Comparison of ENCODE assay signal across 8 cellular contexts in genomic region chr12:57897296-57897974, GRCh38. TPM values are rescaled to one million over a fixed set of nuclear protein-coding genes. Genes with fewer than 3 reads are reported as not detected.
A peak's percentile ranks its signal among the peaks of the same experiment; 100 is the strongest.
DNase-seq lines count a peak whose midpoint lies in the region; ATAC-seq and TF ChIP-seq lines count a peak whose summit lies in the region.

No MANE protein-coding gene starts in this region.

- H3K27me3 ChIP-seq in suprapubic skin, result no peaks in the 10 kb centered on the region

- peaks cover 2% of the 10 kb centered on the region for H3K36me3 Mint-ChIP-seq in T-helper 1 cell treated with Interleukin-12 subunit alpha and Interleukin-12 subunit beta and Interleukin-4 antibody, amounts not matched to agents 30 μg/mL and 1 μg/mL, for 36 hours (ENCODE audit: low read depth)
- no peaks in the 10 kb centered on the region for H3K36me3 Mint-ChIP-seq in activated CD8-positive, alpha-beta T cell treated with anti-CD3 and anti-CD28 coated beads, Interleukin-2, amount 10 ng/mL, durations not matched to agents 7 days and 5 days (ENCODE audit: low read depth)

- peaks cover 54% of the 10 kb centered on the region for H3K4me1 Mint-ChIP-seq in T-helper 1 cell treated with Interleukin-12 subunit alpha and Interleukin-12 subunit beta and Interleukin-4 antibody, amounts not matched to agents 30 μg/mL and 1 μg/mL, for 36 hours (ENCODE audit: low read depth)
- peaks cover 46% of the 10 kb centered on the region for H3K4me1 Mint-ChIP-seq in activated CD8-positive, alpha-beta T cell treated with anti-CD3 and anti-CD28 coated beads, Interleukin-2, amount 10 ng/mL, durations not matched to agents 7 days and 5 days (ENCODE audit: low read depth)

- DNase-seq in T-helper 1 cell (no peak), left kidney (ENCODE audit: low read depth, low spot score) (peak; percentile 43), suprapubic skin (ENCODE audit: low spot score in 2 of 2) (no peak), putamen (ENCODE audit: low spot score) (no peak), GM13976 (ENCODE audit: low spot score) (no peak)
- no peak for DNase-seq in activated CD8-positive, alpha-beta T cell treated with anti-CD3 and anti-CD28 coated beads, Interleukin-2, amount 10 ng/mL, durations not matched to agents 7 days and 5 days

- TF ChIP-seq EP300 in suprapubic skin (IDR thresholded peaks at IDR 0.05), result no peak

- CTCF ChIA-PET in activated CD8-positive, alpha-beta T cell treated with anti-CD3 and anti-CD28 coated beads, Interleukin-2, amount 10 ng/mL, durations not matched to agents 7 days and 5 days (lab: Charles Lee), result interaction anchor here (0.9 to 6.6 kb wide), 12 partner anchors 7 to 141 kb away, joined by 3 to 57 read pairs (median 8); partner anchors contain the start of gene TSFM

- 54% methylated on average over 10 of the region's 10 CpGs for WGBS in suprapubic skin

- H3K27ac Mint-ChIP-seq in T-helper 1 cell treated with Interleukin-12 subunit alpha and Interleukin-12 subunit beta and Interleukin-4 antibody, amounts not matched to agents 30 μg/mL and 1 μg/mL, for 36 hours, result peak overlapping the region; percentile 99
- peak overlapping the region; percentile 21 for H3K27ac Mint-ChIP-seq in activated CD8-positive, alpha-beta T cell treated with anti-CD3 and anti-CD28 coated beads, Interleukin-2, amount 10 ng/mL, durations not matched to agents 7 days and 5 days

- peak overlapping the region; percentile 92 for H3K27ac ChIP-seq in suprapubic skin

- in situ Hi-C loops in GM13976 (cut with MboI; ENCODE audit: low sequenced_read_pairs, unreplicated experiment), result no loop called here

- peak overlapping the region; percentile 52 for H3K4me3 ChIP-seq in suprapubic skin

- H3K36me3 ChIP-seq in suprapubic skin, result no peaks in the 10 kb centered on the region

- TF ChIP-seq CTCF in suprapubic skin (IDR thresholded peaks at IDR 0.05) (no peak), GM13976 (IDR thresholded peaks at IDR 0.05; ENCODE audit: borderline replicate concordance, control extremely low read depth, extremely low read depth, insufficient read depth, missing control alignments) (no peak)

- H3K4me3 Mint-ChIP-seq in T-helper 1 cell treated with Interleukin-12 subunit alpha and Interleukin-12 subunit beta and Interleukin-4 antibody, amounts not matched to agents 30 μg/mL and 1 μg/mL, for 36 hours, result peak overlapping the region; percentile 78
- no peak overlapping the region for H3K4me3 Mint-ChIP-seq in activated CD8-positive, alpha-beta T cell treated with anti-CD3 and anti-CD28 coated beads, Interleukin-2, amount 10 ng/mL, durations not matched to agents 7 days and 5 days

- no peak for ATAC-seq in activated CD8-positive, alpha-beta T cell treated with anti-CD3 and anti-CD28 coated beads, Interleukin-2, amount 10 ng/mL, durations not matched to agents 7 days and 5 days
- no peak for ATAC-seq in GM19397 (IDR thresholded peaks at IDR 0.05; ENCODE audit: unreplicated experiment)

- H3K27me3 Mint-ChIP-seq in T-helper 1 cell treated with Interleukin-12 subunit alpha and Interleukin-12 subunit beta and Interleukin-4 antibody, amounts not matched to agents 30 μg/mL and 1 μg/mL, for 36 hours (ENCODE audit: low read depth), result no peaks in the 10 kb centered on the region
- peaks cover 2% of the 10 kb centered on the region for H3K27me3 Mint-ChIP-seq in activated CD8-positive, alpha-beta T cell treated with anti-CD3 and anti-CD28 coated beads, Interleukin-2, amount 10 ng/mL, durations not matched to agents 7 days and 5 days (ENCODE audit: low read depth)

- no peak for TF ChIP-seq POLR2A in suprapubic skin (IDR thresholded peaks at IDR 0.05)

- peaks cover 70% of the 10 kb centered on the region for H3K4me1 ChIP-seq in suprapubic skin

- POLR2A ChIA-PET in activated CD8-positive, alpha-beta T cell treated with anti-CD3 and anti-CD28 coated beads, Interleukin-2, amount 10 ng/mL, durations not matched to agents 7 days and 5 days (lab: Charles Lee), result interaction anchor here (0.7 to 1.1 kb wide), 4 partner anchors 17 to 61 kb away, joined by 3 read pairs; no protein-coding TSS in a partner anchor

- no peaks in the 10 kb centered on the region for H3K9me3 ChIP-seq in suprapubic skin

- no peaks in the 10 kb centered on the region for H3K9me3 Mint-ChIP-seq in T-helper 1 cell treated with Interleukin-12 subunit alpha and Interleukin-12 subunit beta and Interleukin-4 antibody, amounts not matched to agents 30 μg/mL and 1 μg/mL, for 36 hours
- H3K9me3 Mint-ChIP-seq in activated CD8-positive, alpha-beta T cell treated with anti-CD3 and anti-CD28 coated beads, Interleukin-2, amount 10 ng/mL, durations not matched to agents 7 days and 5 days (ENCODE audit: insufficient read depth), result no peaks in the 10 kb centered on the region

RNA-seq across cellular contexts. Expression of gene ATP23, which starts 43.9 kb away (rescaled TPM):
- total RNA-seq in activated CD8-positive, alpha-beta T cell treated with anti-CD3 and anti-CD28 coated beads, Interleukin-2, amount 10 ng/mL, durations not matched to agents 7 days and 5 days, result 10 to 100 TPM; 19.3 to 21.3 TPM
- 10 to 100 TPM in 1 of 4 donors, 1 to 10 TPM in 3; 4.4 to 12.0 (median 7.5) TPM for total RNA-seq in suprapubic skin

RNA-seq across cellular contexts. Expression of gene CTDSP2, which starts 50.9 kb away (rescaled TPM):
- total RNA-seq in activated CD8-positive, alpha-beta T cell treated with anti-CD3 and anti-CD28 coated beads, Interleukin-2, amount 10 ng/mL, durations not matched to agents 7 days and 5 days, result 100 to 1,000 TPM; 100 to 114 TPM
- total RNA-seq in suprapubic skin, result 100 to 1,000 TPM; 147 to 240 (median 215) TPM
